Comparison of ENCODE assay signal across 23 cellular contexts in genomic region chr18:62973689-62974088, GRCh38.
"Had no signal": no experiment of that assay in that cellular context is flagged by ENCODE, and none has a peak within 500 bp of the region (broad histone marks: within the 10 kb centered on the region; RNA-seq: fewer than 3 reads in every experiment).

No MANE protein-coding gene starts in this region.

- ATAC-seq: effector memory CD8-positive, alpha-beta T cell; foreskin keratinocyte; left lung; lower lobe of right lung; natural killer cell; right lobe of liver had no signal

- H3K27me3 Mint-ChIP-seq: activated CD4-positive, alpha-beta memory T cell treated with anti-CD3 and anti-CD28 coated beads, Interleukin-2, amount 10 ng/mL, durations not matched to agents 7 days and 5 days; activated CD4-positive, alpha-beta T cell treated with anti-CD3 and anti-CD28 coated beads, Interleukin-2, amount 10 ng/mL, durations not matched to agents 24 days and 14 days; activated naive CD4-positive, alpha-beta T cell treated with anti-CD3 and anti-CD28 coated beads, Interleukin-2, amount 10 ng/mL, durations not matched to agents 7 days and 5 days; activated T-cell treated with anti-CD3 and anti-CD28 coated beads, Interleukin-2, amount 50 U/mL, for 24 hours; central memory CD8-positive, alpha-beta T cell; effector memory CD8-positive, alpha-beta T cell; type B pancreatic cell had no signal

- H3K4me1 Mint-ChIP-seq: activated CD4-positive, alpha-beta memory T cell treated with anti-CD3 and anti-CD28 coated beads, Interleukin-2, amount 10 ng/mL, durations not matched to agents 7 days and 5 days; activated CD4-positive, alpha-beta T cell treated with anti-CD3 and anti-CD28 coated beads, Interleukin-2, amount 10 ng/mL, durations not matched to agents 24 days and 14 days; activated naive CD4-positive, alpha-beta T cell treated with anti-CD3 and anti-CD28 coated beads, Interleukin-2, amount 10 ng/mL, durations not matched to agents 7 days and 5 days; central memory CD8-positive, alpha-beta T cell; immature natural killer cell; natural killer cell had no signal

- H3K27ac Mint-ChIP-seq: activated CD4-positive, alpha-beta memory T cell treated with anti-CD3 and anti-CD28 coated beads, Interleukin-2, amount 10 ng/mL, durations not matched to agents 7 days and 5 days; activated CD4-positive, alpha-beta T cell treated with anti-CD3 and anti-CD28 coated beads, Interleukin-2, amount 10 ng/mL, durations not matched to agents 24 days and 14 days; activated naive CD4-positive, alpha-beta T cell treated with anti-CD3 and anti-CD28 coated beads, Interleukin-2, amount 10 ng/mL, durations not matched to agents 7 days and 5 days; activated T-cell treated with anti-CD3 and anti-CD28 coated beads, Interleukin-2, amount 50 U/mL, for 24 hours; effector memory CD8-positive, alpha-beta T cell; immature natural killer cell; natural killer cell; T-helper 2 cell treated with Interferon-gamma antibody and Interleukin-4, amounts not matched to agents 5 μg/mL and 100 μg/mL, for 36 hours; type B pancreatic cell had no signal

- H3K4me3 ChIP-seq: heart left ventricle, left lung, lower lobe of right lung, right lobe of liver, uterus had no signal

- H3K9me3 ChIP-seq: heart left ventricle, left lung, lower lobe of right lung, right lobe of liver, uterus had no signal

- H3K36me3 Mint-ChIP-seq: activated naive CD4-positive, alpha-beta T cell treated with anti-CD3 and anti-CD28 coated beads, Interleukin-2, amount 10 ng/mL, durations not matched to agents 7 days and 5 days; natural killer cell had no signal

- H3K36me3 ChIP-seq: uterus had no signal

- H3K27ac ChIP-seq: foreskin keratinocyte, heart left ventricle, left lung, lower lobe of right lung, right lobe of liver, uterus had no signal

- DNase-seq: activated CD4-positive, alpha-beta memory T cell treated with anti-CD3 and anti-CD28 coated beads, Interleukin-2, amount 10 ng/mL, durations not matched to agents 7 days and 5 days; activated CD4-positive, alpha-beta T cell treated with anti-CD3 and anti-CD28 coated beads, Interleukin-2, amount 10 ng/mL, durations not matched to agents 24 days and 14 days; activated CD8-positive, alpha-beta memory T cell treated with anti-CD3 and anti-CD28 coated beads, Interleukin-2, amount 50 U/mL, for 48 hours; activated gamma-delta T cell; activated naive CD4-positive, alpha-beta T cell treated with anti-CD3 and anti-CD28 coated beads, Interleukin-2, amount 10 ng/mL, durations not matched to agents 7 days and 5 days; activated T-cell treated with anti-CD3 and anti-CD28 coated beads, Interleukin-2, amount 50 U/mL, for 24 hours; amniotic stem cell; effector memory CD8-positive, alpha-beta T cell; heart left ventricle; immature natural killer cell; left lung; lower lobe of right lung; mesendoderm; natural killer cell; right lobe of liver; stimulated activated CD4-positive, alpha-beta T cell treated with anti-CD3 and anti-CD28 coated beads, Interleukin-2, amount 100 ng/mL, for 48 hours; stimulated activated naive CD4-positive, alpha-beta T cell treated with Interleukin-2 at 50 U/mL for 16 hours; T-helper 1 cell; uterus had no signal

- H3K4me3 Mint-ChIP-seq: activated CD4-positive, alpha-beta memory T cell treated with anti-CD3 and anti-CD28 coated beads, Interleukin-2, amount 10 ng/mL, durations not matched to agents 7 days and 5 days; activated CD4-positive, alpha-beta T cell treated with anti-CD3 and anti-CD28 coated beads, Interleukin-2, amount 10 ng/mL, durations not matched to agents 24 days and 14 days; activated naive CD4-positive, alpha-beta T cell treated with anti-CD3 and anti-CD28 coated beads, Interleukin-2, amount 10 ng/mL, durations not matched to agents 7 days and 5 days; activated T-cell treated with anti-CD3 and anti-CD28 coated beads, Interleukin-2, amount 50 U/mL, for 24 hours; central memory CD8-positive, alpha-beta T cell; effector memory CD8-positive, alpha-beta T cell; immature natural killer cell; natural killer cell; T-helper 2 cell treated with Interferon-gamma antibody and Interleukin-4, amounts not matched to agents 5 μg/mL and 100 μg/mL, for 36 hours; type B pancreatic cell had no signal

- H3K27me3 ChIP-seq: foreskin keratinocyte, heart left ventricle, left lung, right lobe of liver, uterus had no signal

- H3K4me1 ChIP-seq: lower lobe of right lung, right lobe of liver, uterus had no signal

- H3K9me3 Mint-ChIP-seq: activated CD4-positive, alpha-beta memory T cell treated with anti-CD3 and anti-CD28 coated beads, Interleukin-2, amount 10 ng/mL, durations not matched to agents 7 days and 5 days; activated CD4-positive, alpha-beta T cell treated with anti-CD3 and anti-CD28 coated beads, Interleukin-2, amount 10 ng/mL, durations not matched to agents 24 days and 14 days; activated naive CD4-positive, alpha-beta T cell treated with anti-CD3 and anti-CD28 coated beads, Interleukin-2, amount 10 ng/mL, durations not matched to agents 7 days and 5 days; activated T-cell treated with anti-CD3 and anti-CD28 coated beads, Interleukin-2, amount 50 U/mL, for 24 hours; central memory CD8-positive, alpha-beta T cell; effector memory CD8-positive, alpha-beta T cell; immature natural killer cell; natural killer cell; T-helper 2 cell treated with Interferon-gamma antibody and Interleukin-4, amounts not matched to agents 5 μg/mL and 100 μg/mL, for 36 hours; type B pancreatic cell had no signal
